Comparison of ENCODE assay signal across 11 cellular contexts in genomic region chr5:96000308-96000707, GRCh38.
"Had no signal": no experiment of that assay in that cellular context is flagged by ENCODE, and none has a peak within 500 bp of the region (broad histone marks: within the 10 kb centered on the region; RNA-seq: fewer than 3 reads in every experiment).

No MANE protein-coding gene starts in this region.

- FAIRE-seq: H1, HepG2 had no signal

- H3K4me3 Mint-ChIP-seq: GM23338, HFFc6, IgD-negative memory B cell had no signal

- H3K36me3 ChIP-seq: HAP-1 had no signal

- H3K27me3 Mint-ChIP-seq: IgD-negative memory B cell had no signal

- H3K4me1 ChIP-seq: HAP-1 had no signal

- H3K4me2 ChIP-seq: GM23338, KMS-11 had no signal

- H3K27ac Mint-ChIP-seq: GM23338, IgD-negative memory B cell had no signal

- ATAC-seq: GM23338, HCT116 had no signal

- H2AFZ ChIP-seq: GM23338 had no signal

- H3K4me1 Mint-ChIP-seq: GM23338, IgD-negative memory B cell had no signal

- H3K9me3 ChIP-seq: HAP-1 had no signal

- H3K9me3 Mint-ChIP-seq: GM23338 had no signal

- DNase-seq: H7, HFFc6, KBM-7 had no signal

- H3K4me3 ChIP-seq: GM23338, HAP-1 had no signal

- H3K27ac ChIP-seq: HL-60, KMS-11 had no signal
